Comparison of ENCODE assay signal across 4 cellular contexts in the genomic region with DNA sequence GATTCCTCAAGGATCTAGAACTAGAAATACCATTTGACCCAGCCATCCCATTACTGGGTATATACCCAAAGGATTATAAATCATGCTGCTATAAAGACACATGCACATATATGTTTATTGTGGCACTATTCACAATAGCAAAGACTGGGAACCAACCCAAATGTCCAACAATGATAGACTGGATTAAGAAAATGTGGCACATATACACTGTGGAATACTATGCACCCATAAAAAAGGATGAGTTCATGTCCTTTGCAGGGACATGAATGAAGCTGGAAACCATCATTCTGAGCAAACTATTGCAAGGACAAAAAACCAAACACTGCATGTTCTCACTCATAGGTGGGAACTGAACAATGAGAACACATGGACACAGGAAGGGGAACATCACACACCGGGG. TPM values are rescaled to one million over a fixed set of nuclear protein-coding genes. Genes with fewer than 3 reads are reported as not detected.
"Had no signal": no experiment of that assay in that cellular context is flagged by ENCODE, and none has a peak within 500 bp of the region (broad histone marks: within the 10 kb centered on the region; RNA-seq: fewer than 3 reads in every experiment).

No MANE protein-coding gene starts in this region.

RNA-seq across cellular contexts. Expression of a gene that starts 36.1 kb away (rescaled TPM):
- total RNA-seq: LHCN-M2, M059J, MCF 10A, NCI-H460 had no signal
